Comparison of ENCODE assay signal across 8 cellular contexts in the genomic region with DNA sequence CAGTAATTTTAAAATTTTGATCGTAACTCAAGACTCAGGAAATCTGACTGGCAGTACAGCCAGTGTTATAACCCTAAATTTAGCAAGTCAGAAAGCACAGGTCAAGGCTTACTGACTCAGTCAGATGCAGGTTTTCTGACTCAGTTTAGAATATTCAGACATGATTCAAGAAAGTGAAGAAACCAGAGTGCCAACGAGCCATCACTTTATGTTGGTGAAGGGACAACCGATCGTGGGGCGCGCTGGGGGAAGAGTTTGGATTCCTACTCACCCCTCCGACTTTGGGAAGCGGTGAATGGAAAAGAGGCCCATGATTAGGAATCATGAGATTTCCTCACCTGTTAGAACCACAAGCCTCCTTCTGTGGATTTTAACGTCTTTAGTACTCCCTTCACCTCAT. TPM values are rescaled to one million over a fixed set of nuclear protein-coding genes. Genes with fewer than 3 reads are reported as not detected.
DNase-seq lines count a peak whose midpoint lies in the region; ATAC-seq and TF ChIP-seq lines count a peak whose summit lies in the region.

No MANE protein-coding gene starts in this region.

- H3K27me3 Mint-ChIP-seq in activated T-cell treated with anti-CD3 and anti-CD28 coated beads, Interleukin-2, amount 50 U/mL, for 72 hours (ENCODE audit: low read depth), result no peaks in the 10 kb centered on the region
- no peaks in the 10 kb centered on the region for H3K27me3 Mint-ChIP-seq in stimulated activated memory B cell treated with anti-CD40 and anti-IgM and Interleukin-4, amounts not matched to agents 10 μg/mL and 1 μg/mL and 100 μg/mL, for 72 hours

- peaks cover 3 to 8% of the 10 kb centered on the region in 2 donors for H3K36me3 Mint-ChIP-seq in activated T-cell treated with anti-CD3 and anti-CD28 coated beads, Interleukin-2, amount 50 U/mL, for 72 hours (ENCODE audit: insufficient read depth in 2 of 2)
- H3K36me3 Mint-ChIP-seq in stimulated activated memory B cell treated with anti-CD40 and anti-IgM and Interleukin-4, amounts not matched to agents 10 μg/mL and 1 μg/mL and 100 μg/mL, for 72 hours, result peaks cover 20% of the 10 kb centered on the region

- H3K27ac Mint-ChIP-seq in activated T-cell treated with anti-CD3 and anti-CD28 coated beads, Interleukin-2, amount 50 U/mL, for 72 hours, result peak overlapping the region; percentile 97
- H3K27ac Mint-ChIP-seq in stimulated activated memory B cell treated with anti-CD40 and anti-IgM and Interleukin-4, amounts not matched to agents 10 μg/mL and 1 μg/mL and 100 μg/mL, for 72 hours, result peak overlapping the region; percentile 83

- TF ChIP-seq CTCF in HL-60 (IDR thresholded peaks at IDR 0.05; ENCODE audit: insufficient read depth, low read length), result no peak

- peak; percentile 45 to 49 for ATAC-seq in activated T-cell treated with anti-CD3 and anti-CD28 coated beads, Interleukin-2, amount 50 U/mL, for 72 hours (replicated peaks in 1 of 2)
- ATAC-seq in stimulated activated memory B cell treated with anti-CD40 and anti-IgM and Interleukin-4, amounts not matched to agents 10 μg/mL and 1 μg/mL and 100 μg/mL, for 72 hours, result no peak
- ATAC-seq in GM19467 (IDR thresholded peaks at IDR 0.05; ENCODE audit: unreplicated experiment) (no peak), GM21447 (IDR thresholded peaks at IDR 0.05; ENCODE audit: unreplicated experiment) (no peak)

- H3K4me3 ChIP-seq in HL-60 (replicated peaks; ENCODE audit: insufficient read depth, low read length), result peak overlapping the region; percentile 59
- H3K4me3 ChIP-seq in iPS-11a (ENCODE audit: low read depth, low read length), result peak overlapping the region; percentile 72

- H3K27ac ChIP-seq in HL-60 (replicated peaks), result peak overlapping the region; percentile 72

- H3K4me1 Mint-ChIP-seq in activated T-cell treated with anti-CD3 and anti-CD28 coated beads, Interleukin-2, amount 50 U/mL, for 72 hours (ENCODE audit: low read depth), result peaks cover 83% of the 10 kb centered on the region
- H3K4me1 Mint-ChIP-seq in stimulated activated memory B cell treated with anti-CD40 and anti-IgM and Interleukin-4, amounts not matched to agents 10 μg/mL and 1 μg/mL and 100 μg/mL, for 72 hours, result peaks cover 66% of the 10 kb centered on the region

- peak overlapping the region; percentile 98 for H3K4me3 Mint-ChIP-seq in activated T-cell treated with anti-CD3 and anti-CD28 coated beads, Interleukin-2, amount 50 U/mL, for 72 hours
- H3K4me3 Mint-ChIP-seq in stimulated activated memory B cell treated with anti-CD40 and anti-IgM and Interleukin-4, amounts not matched to agents 10 μg/mL and 1 μg/mL and 100 μg/mL, for 72 hours, result peak overlapping the region; percentile 87

- no peaks in the 10 kb centered on the region for H3K27me3 ChIP-seq in HL-60 (ENCODE audit: insufficient read depth, poor library complexity, severe bottlenecking)

- no peaks in the 10 kb centered on the region for H3K9me3 Mint-ChIP-seq in activated T-cell treated with anti-CD3 and anti-CD28 coated beads, Interleukin-2, amount 50 U/mL, for 72 hours
- no peaks in the 10 kb centered on the region for H3K9me3 Mint-ChIP-seq in stimulated activated memory B cell treated with anti-CD40 and anti-IgM and Interleukin-4, amounts not matched to agents 10 μg/mL and 1 μg/mL and 100 μg/mL, for 72 hours

- DNase-seq in HL-60 (ENCODE audit: low read depth in 1 of 2, low spot score in 1 of 2) (no peak), SHP77 treated with DMSO at 0.1 percent for 48 hours (lab: John Stamatoyannopoulos, UW) (no peak)
- peak; percentile 40 to 46 for DNase-seq in activated T-cell treated with anti-CD3 and anti-CD28 coated beads, Interleukin-2, amount 50 U/mL, for 72 hours
- no peak for DNase-seq in NK-92 treated with Interleukin-12 subunit alpha and Interleukin-12 subunit beta, amount 100 ng/mL, for 24 hours (lab: John Stamatoyannopoulos, UW)

RNA-seq across cellular contexts. Expression of a gene that starts 1.0 kb away (rescaled TPM):
- total RNA-seq in activated T-cell treated with anti-CD3 and anti-CD28 coated beads, Interleukin-2, amount 50 U/mL, for 72 hours, result 10 to 100 TPM; 30.9 to 50.8 TPM

RNA-seq across cellular contexts. Expression of a gene that starts 54.8 kb away (rescaled TPM):
- 10 to 100 TPM; 57.4 to 59.3 TPM for total RNA-seq in activated T-cell treated with anti-CD3 and anti-CD28 coated beads, Interleukin-2, amount 50 U/mL, for 72 hours

Comparison
In these comparisons a context has a peak if more than half of its experiments do, and no peak if none do; other contexts are left out.
1. DNase-seq: peak in activated T-cell treated with anti-CD3 and anti-CD28 coated beads, Interleukin-2, amount 50 U/mL, for 72 hours (2 of 2); none in HL-60 (0 of 2), SHP77 treated with DMSO at 0.1 percent for 48 hours (single experiment) and NK-92 treated with Interleukin-12 subunit alpha and Interleukin-12 subunit beta, amount 100 ng/mL, for 24 hours (single experiment).
2. ATAC-seq: peak in activated T-cell treated with anti-CD3 and anti-CD28 coated beads, Interleukin-2, amount 50 U/mL, for 72 hours (2 of 2); none in stimulated activated memory B cell treated with anti-CD40 and anti-IgM and Interleukin-4, amounts not matched to agents 10 μg/mL and 1 μg/mL and 100 μg/mL, for 72 hours (single experiment), GM19467 (single experiment) and GM21447 (single experiment).